In genomic region chr1:56968878-56969495, GRCh38 we compare ENCODE assay signal across 2 cellular contexts.
TF ChIP-seq lines count a peak whose summit lies in the region.

No MANE protein-coding gene starts in this region.

TF ChIP-seq in GM23338, 12 proteins besides CTCF, POLR2A, EP300 and RAD21 (continued from another document):
- TF ChIP-seq, protein P1, sequence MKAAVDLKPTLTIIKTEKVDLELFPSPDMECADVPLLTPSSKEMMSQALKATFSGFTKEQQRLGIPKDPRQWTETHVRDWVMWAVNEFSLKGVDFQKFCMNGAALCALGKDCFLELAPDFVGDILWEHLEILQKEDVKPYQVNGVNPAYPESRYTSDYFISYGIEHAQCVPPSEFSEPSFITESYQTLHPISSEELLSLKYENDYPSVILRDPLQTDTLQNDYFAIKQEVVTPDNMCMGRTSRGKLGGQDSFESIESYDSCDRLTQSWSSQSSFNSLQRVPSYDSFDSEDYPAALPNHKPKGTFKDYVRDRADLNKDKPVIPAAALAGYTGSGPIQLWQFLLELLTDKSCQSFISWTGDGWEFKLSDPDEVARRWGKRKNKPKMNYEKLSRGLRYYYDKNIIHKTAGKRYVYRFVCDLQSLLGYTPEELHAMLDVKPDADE (IDR thresholded peaks at IDR 0.05), result no peak
- no peak for TF ChIP-seq POLR2AphosphoS5 (IDR thresholded peaks at IDR 0.05; ENCODE audit: low read depth)
- no peak for TF ChIP-seq ZNF331 (CRISPR knock-in tag; IDR thresholded peaks at IDR 0.05; ENCODE audit: low read depth)
- no peak for TF ChIP-seq EZH2 (IDR thresholded peaks at IDR 0.05; ENCODE audit: low read depth, unreplicated experiment)
- no peak for TF ChIP-seq EZH2phosphoT487 (IDR thresholded peaks at IDR 0.05; ENCODE audit: unreplicated experiment)
- TF ChIP-seq CREB1 (CRISPR knock-in tag; IDR thresholded peaks at IDR 0.05; ENCODE audit: low read depth), result no peak
- no peak for TF ChIP-seq ZNF114 (CRISPR knock-in tag; IDR thresholded peaks at IDR 0.05)
- TF ChIP-seq, protein P2, sequence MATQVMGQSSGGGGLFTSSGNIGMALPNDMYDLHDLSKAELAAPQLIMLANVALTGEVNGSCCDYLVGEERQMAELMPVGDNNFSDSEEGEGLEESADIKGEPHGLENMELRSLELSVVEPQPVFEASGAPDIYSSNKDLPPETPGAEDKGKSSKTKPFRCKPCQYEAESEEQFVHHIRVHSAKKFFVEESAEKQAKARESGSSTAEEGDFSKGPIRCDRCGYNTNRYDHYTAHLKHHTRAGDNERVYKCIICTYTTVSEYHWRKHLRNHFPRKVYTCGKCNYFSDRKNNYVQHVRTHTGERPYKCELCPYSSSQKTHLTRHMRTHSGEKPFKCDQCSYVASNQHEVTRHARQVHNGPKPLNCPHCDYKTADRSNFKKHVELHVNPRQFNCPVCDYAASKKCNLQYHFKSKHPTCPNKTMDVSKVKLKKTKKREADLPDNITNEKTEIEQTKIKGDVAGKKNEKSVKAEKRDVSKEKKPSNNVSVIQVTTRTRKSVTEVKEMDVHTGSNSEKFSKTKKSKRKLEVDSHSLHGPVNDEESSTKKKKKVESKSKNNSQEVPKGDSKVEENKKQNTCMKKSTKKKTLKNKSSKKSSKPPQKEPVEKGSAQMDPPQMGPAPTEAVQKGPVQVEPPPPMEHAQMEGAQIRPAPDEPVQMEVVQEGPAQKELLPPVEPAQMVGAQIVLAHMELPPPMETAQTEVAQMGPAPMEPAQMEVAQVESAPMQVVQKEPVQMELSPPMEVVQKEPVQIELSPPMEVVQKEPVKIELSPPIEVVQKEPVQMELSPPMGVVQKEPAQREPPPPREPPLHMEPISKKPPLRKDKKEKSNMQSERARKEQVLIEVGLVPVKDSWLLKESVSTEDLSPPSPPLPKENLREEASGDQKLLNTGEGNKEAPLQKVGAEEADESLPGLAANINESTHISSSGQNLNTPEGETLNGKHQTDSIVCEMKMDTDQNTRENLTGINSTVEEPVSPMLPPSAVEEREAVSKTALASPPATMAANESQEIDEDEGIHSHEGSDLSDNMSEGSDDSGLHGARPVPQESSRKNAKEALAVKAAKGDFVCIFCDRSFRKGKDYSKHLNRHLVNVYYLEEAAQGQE (IDR thresholded peaks at IDR 0.05; ENCODE audit: unreplicated experiment), result no peak
- TF ChIP-seq STAT1 (IDR thresholded peaks at IDR 0.05; ENCODE audit: unreplicated experiment), result no peak
- TF ChIP-seq JUNB (IDR thresholded peaks at IDR 0.05; ENCODE audit: unreplicated experiment), result no peak
- no peak for TF ChIP-seq ZNF462 (CRISPR knock-in tag; IDR thresholded peaks at IDR 0.05)

TF ChIP-seq in HepG2, 621 proteins besides CTCF, POLR2A, EP300 and RAD21:
- peak; percentile 95 for TF ChIP-seq RBAK (CRISPR knock-in tag; IDR thresholded peaks at IDR 0.05)
- no peak for TF ChIP-seq NFKBIZ (CRISPR knock-in tag; IDR thresholded peaks at IDR 0.05)
- no peak for TF ChIP-seq HOXA3 (CRISPR knock-in tag; IDR thresholded peaks at IDR 0.05)
- TF ChIP-seq ZNF777 (CRISPR knock-in tag; IDR thresholded peaks at IDR 0.05), result no peak
- TF ChIP-seq LBX2 (CRISPR knock-in tag; IDR thresholded peaks at IDR 0.05; ENCODE audit: borderline replicate concordance), result no peak
- TF ChIP-seq ZNF12 (CRISPR knock-in tag; IDR thresholded peaks at IDR 0.05), result peak; percentile 84
- TF ChIP-seq ZNF780A (CRISPR knock-in tag; IDR thresholded peaks at IDR 0.05), result no peak
- TF ChIP-seq YY1 (IDR thresholded peaks at IDR 0.05; ENCODE audit: insufficient read depth, insufficient replicate concordance, low read depth, low read length), result no peak
- TF ChIP-seq HMGXB4 (CRISPR knock-in tag; IDR thresholded peaks at IDR 0.05; ENCODE audit: borderline replicate concordance in 1 of 2, low read depth in 1 of 2), result 0 out of 4 replicates have a peak, but pooled peaks of 1 of the 2 experiments have one; percentile 0
- TF ChIP-seq, protein P3, sequence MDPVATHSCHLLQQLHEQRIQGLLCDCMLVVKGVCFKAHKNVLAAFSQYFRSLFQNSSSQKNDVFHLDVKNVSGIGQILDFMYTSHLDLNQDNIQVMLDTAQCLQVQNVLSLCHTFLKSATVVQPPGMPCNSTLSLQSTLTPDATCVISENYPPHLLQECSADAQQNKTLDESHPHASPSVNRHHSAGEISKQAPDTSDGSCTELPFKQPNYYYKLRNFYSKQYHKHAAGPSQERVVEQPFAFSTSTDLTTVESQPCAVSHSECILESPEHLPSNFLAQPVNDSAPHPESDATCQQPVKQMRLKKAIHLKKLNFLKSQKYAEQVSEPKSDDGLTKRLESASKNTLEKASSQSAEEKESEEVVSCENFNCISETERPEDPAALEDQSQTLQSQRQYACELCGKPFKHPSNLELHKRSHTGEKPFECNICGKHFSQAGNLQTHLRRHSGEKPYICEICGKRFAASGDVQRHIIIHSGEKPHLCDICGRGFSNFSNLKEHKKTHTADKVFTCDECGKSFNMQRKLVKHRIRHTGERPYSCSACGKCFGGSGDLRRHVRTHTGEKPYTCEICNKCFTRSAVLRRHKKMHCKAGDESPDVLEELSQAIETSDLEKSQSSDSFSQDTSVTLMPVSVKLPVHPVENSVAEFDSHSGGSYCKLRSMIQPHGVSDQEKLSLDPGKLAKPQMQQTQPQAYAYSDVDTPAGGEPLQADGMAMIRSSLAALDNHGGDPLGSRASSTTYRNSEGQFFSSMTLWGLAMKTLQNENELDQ (CRISPR knock-in tag; IDR thresholded peaks at IDR 0.05; ENCODE audit: borderline replicate concordance), result no peak
- no peak for TF ChIP-seq KDM4B (CRISPR knock-in tag; IDR thresholded peaks at IDR 0.05)
- no peak for TF ChIP-seq ZNF383 (CRISPR knock-in tag; IDR thresholded peaks at IDR 0.05; ENCODE audit: borderline replicate concordance)
